In genomic region chr15:76310470-76311070, GRCh38 we compare ENCODE assay signal across 7 cellular contexts. TPM values are rescaled to one million over a fixed set of nuclear protein-coding genes. Genes with fewer than 3 reads are reported as not detected.
DNase-seq lines count a peak whose midpoint lies in the region; ATAC-seq lines count a peak whose summit lies in the region.

No MANE protein-coding gene starts in this region.

- H3K27ac ChIP-seq in SJCRH30 (peak overlapping the region; percentile 79), mucosa of rectum (ENCODE audit: low read depth in 2 of 2, low read length in 2 of 2) (peak overlapping the region; percentile 89 to 90)

- peak overlapping the region; percentile 80 to 91 for H3K4me3 Mint-ChIP-seq in effector memory CD8-positive, alpha-beta T cell

- peak overlapping the region; percentile 89 to 90 for H3K27ac Mint-ChIP-seq in effector memory CD8-positive, alpha-beta T cell

- no peaks in the 10 kb centered on the region for H3K27me3 ChIP-seq in SJCRH30
- H3K27me3 ChIP-seq in mucosa of rectum (ENCODE audit: control insufficient read depth in 2 of 2, insufficient read depth in 2 of 2, low read length in 2 of 2) = no peaks in the 10 kb centered on the region

- H3K9me3 Mint-ChIP-seq in effector memory CD8-positive, alpha-beta T cell = no peaks in the 10 kb centered on the region

- no peaks in the 10 kb centered on the region for H3K9me3 ChIP-seq in SJCRH30 (replicated peaks)
- no peaks in the 10 kb centered on the region for H3K9me3 ChIP-seq in mucosa of rectum (ENCODE audit: control insufficient read depth in 2 of 2, low read length in 2 of 2)

- ATAC-seq in GM18499 (IDR thresholded peaks at IDR 0.05; ENCODE audit: insufficient read depth, unreplicated experiment) (peak; percentile 6), HG02870 (IDR thresholded peaks at IDR 0.05; ENCODE audit: unreplicated experiment) (peak; percentile 15)
- ATAC-seq in effector memory CD8-positive, alpha-beta T cell (replicated peaks) = peak; percentile 18

- H3K27me3 Mint-ChIP-seq in effector memory CD8-positive, alpha-beta T cell = no peaks in the 10 kb centered on the region

- H3K9ac ChIP-seq in mucosa of rectum (ENCODE audit: low read depth in 1 of 2, low read length in 2 of 2) = peak overlapping the region; percentile 90 to 93

- no peak for DNase-seq in SJCRH30
- no peak for DNase-seq in effector memory CD8-positive, alpha-beta T cell
- no peak for DNase-seq in NCI-H345 (lab: John Stamatoyannopoulos, UW)
- DNase-seq in cortex of kidney (lab: John Stamatoyannopoulos, UW) = no peak

- H3K4me1 ChIP-seq in SJCRH30 (peaks cover 22% of the 10 kb centered on the region), mucosa of rectum (ENCODE audit: control insufficient read depth in 2 of 2, insufficient read depth in 2 of 2, low read length in 2 of 2) (peaks cover 10 to 13% of the 10 kb centered on the region in 2 donors)

- H3K4me3 ChIP-seq in SJCRH30 (peak overlapping the region; percentile 87), mucosa of rectum (ENCODE audit: low read length in 2 of 2) (peak overlapping the region; percentile 92 to 99)

- peaks cover 17% of the 10 kb centered on the region for H3K36me3 Mint-ChIP-seq in effector memory CD8-positive, alpha-beta T cell (ENCODE audit: insufficient read depth)

- peaks cover 19 to 32% of the 10 kb centered on the region in 2 donors for H3K4me1 Mint-ChIP-seq in effector memory CD8-positive, alpha-beta T cell (ENCODE audit: low read depth in 2 of 2)

- H3K36me3 ChIP-seq in SJCRH30 (no peaks in the 10 kb centered on the region; the same call in 1 of the 2 replicates), mucosa of rectum (ENCODE audit: control insufficient read depth in 2 of 2, insufficient read depth in 2 of 2, low read length in 2 of 2) (no peaks in the 10 kb centered on the region)

RNA-seq across cellular contexts. Expression of gene ETFA, which starts 0.7 kb away (rescaled TPM):
- total RNA-seq in SJCRH30 (2014; rRNA removed; shearing (Covaris generic)) = 139 TPM in 2 replicates

RNA-seq across cellular contexts. Expression of gene ISL2, which starts 26.0 kb away (rescaled TPM):
- total RNA-seq in SJCRH30 (2014; rRNA removed; shearing (Covaris generic)) = 3.0 and 4.3 TPM in 2 replicates
